Comparison of ENCODE assay signal across 9 cellular contexts in genomic region chr9:98101868-98102273, GRCh38. TPM values are rescaled to one million over a fixed set of nuclear protein-coding genes. Genes with fewer than 3 reads are reported as not detected.
DNase-seq lines count a peak whose midpoint lies in the region; ATAC-seq and TF ChIP-seq lines count a peak whose summit lies in the region.
"Had no signal": no experiment of that assay in that cellular context is flagged by ENCODE, and none has a peak within 500 bp of the region (broad histone marks: within the 10 kb centered on the region; RNA-seq: fewer than 3 reads in every experiment).

No MANE protein-coding gene starts in this region.

- no peak overlapping the region for H2AFZ ChIP-seq in SK-N-SH (ENCODE audit: low read depth)

- H3F3A ChIP-seq in SK-N-SH (replicated peaks; ENCODE audit: insufficient read depth): no peaks in the 10 kb centered on the region

- DNase-seq in NCI-H2029 treated with DMSO at 0.1 percent for 48 hours (lab: John Stamatoyannopoulos, UW): peak; percentile 96
- peak; percentile 49 to 52 for DNase-seq in activated CD8-positive, alpha-beta memory T cell treated with anti-CD3 and anti-CD28 coated beads for 1 hour (ENCODE audit: extremely low read depth in 1 of 2, low read depth in 1 of 2)
- peak; percentile 75 for DNase-seq in lower lobe of right lung
- no peak for DNase-seq in NCI-H2081 (lab: John Stamatoyannopoulos, UW)
- DNase-seq in foreskin melanocyte: no peak
- DNase-seq in SK-N-SH: no peak

- H3K4me2 ChIP-seq in SK-N-SH: no peak overlapping the region

- TF ChIP-seq CTCF in lower lobe of right lung (IDR thresholded peaks at IDR 0.05) (no peak), SK-N-SH (IDR thresholded peaks at IDR 0.05) (no peak)

- H3K9ac ChIP-seq in SK-N-SH: no peak overlapping the region

- H3K4me3 ChIP-seq in lower lobe of right lung (no peak overlapping the region), SK-N-SH (ENCODE audit: low read depth in 2 of 2, low read length in 1 of 2) (no peak overlapping the region)

- no peaks in the 10 kb centered on the region for H3K9me2 ChIP-seq in SK-N-SH

- no peaks in the 10 kb centered on the region for H3K79me2 ChIP-seq in SK-N-SH (ENCODE audit: insufficient read depth)

- H3K4me1 ChIP-seq in lower lobe of right lung (peaks cover 46% of the 10 kb centered on the region), SK-N-SH (ENCODE audit: control insufficient read depth in 1 of 2, insufficient read depth in 2 of 2, low read depth in 1 of 2, low read length in 1 of 2) (peaks cover 0 to 3% of the 10 kb centered on the region in 2 experiments; a peak in 1 of 4 replicates)

- H3K27ac ChIP-seq in lower lobe of right lung (peak overlapping the region; percentile 5), SK-N-SH (ENCODE audit: low read depth in 2 of 2, low read length in 1 of 2) (no peak overlapping the region)

- CTCF ChIA-PET in SK-N-SH (lab: Yijun Ruan, JAX): interaction anchor here (1.1 kb wide), 1 partner anchor 17 kb away, joined by 3 read pairs; no protein-coding TSS in a partner anchor

- intact Hi-C loops in lower lobe of right lung (cut with DNase I): no loop called here

- WGBS in SK-N-SH (ENCODE audit: low lambda C conversion rate): 86% methylated on average over 6 of the region's 6 CpGs

- H3K27me3 ChIP-seq in lower lobe of right lung (ENCODE audit: low read depth) (no peaks in the 10 kb centered on the region), SK-N-SH (ENCODE audit: insufficient read depth) (no peaks in the 10 kb centered on the region)

- POLR2A ChIA-PET in SK-N-SH (lab: Yijun Ruan, JAX): no interaction called here

- no peak for TF ChIP-seq EP300 in SK-N-SH (IDR thresholded peaks at IDR 0.05; ENCODE audit: borderline replicate concordance in 1 of 2, low read depth in 1 of 2, low read length in 1 of 2)

- H3K9me3 ChIP-seq in lower lobe of right lung: no peaks in the 10 kb centered on the region
- no peaks in the 10 kb centered on the region for H3K9me3 ChIP-seq in SK-N-SH

- TF ChIP-seq RAD21 in SK-N-SH (IDR thresholded peaks at IDR 0.05; ENCODE audit: low read length): no peak

- ATAC-seq in GM18517 (IDR thresholded peaks at IDR 0.05; ENCODE audit: unreplicated experiment) (peak; percentile 99), HG02623 (IDR thresholded peaks at IDR 0.05; ENCODE audit: unreplicated experiment) (peak; percentile 93), lower lobe of right lung (peak; percentile 84 to 88)
- ATAC-seq: Panc1 had no signal

- H3K36me3 ChIP-seq in lower lobe of right lung: peaks cover 26% of the 10 kb centered on the region
- H3K36me3 ChIP-seq in SK-N-SH (replicated peaks in 1 of 2; ENCODE audit: control insufficient read depth in 1 of 2, insufficient read depth in 2 of 2, low read length in 1 of 2): peaks cover 0 to 16% of the 10 kb centered on the region in 2 experiments

- H4K20me1 ChIP-seq in SK-N-SH (ENCODE audit: insufficient read depth): no peaks in the 10 kb centered on the region

TF ChIP-seq in SK-N-SH, 30 proteins besides CTCF, POLR2A, EP300 and RAD21:
- TF ChIP-seq SIN3A (IDR thresholded peaks at IDR 0.05; ENCODE audit: borderline replicate concordance, low read depth, low read length) (no peak), TAF1 (IDR thresholded peaks at IDR 0.05; ENCODE audit: borderline replicate concordance, low read depth, low read length) (no peak), MEF2A (IDR thresholded peaks at IDR 0.05; ENCODE audit: borderline replicate concordance, low read depth) (no peak), MXI1 (IDR thresholded peaks at IDR 0.05; ENCODE audit: low read depth, low read length) (no peak)
TF ChIP-seq in SK-N-SH: peak in this region for 0.

RNA-seq across cellular contexts. Expression of gene TRIM14, which starts 17.2 kb away (rescaled TPM):
- total RNA-seq in lower lobe of right lung: 82.5 TPM
- polyA plus RNA-seq in SK-N-SH (2012; rRNA removed): 13.4 and 15.3 TPM in 2 replicates
- polyA plus RNA-seq in SK-N-SH (2012; cell fraction: cytosol; rRNA removed): 10.7 and 16.1 TPM in 2 replicates
- 18.3 and 19.3 TPM in 2 replicates for polyA plus RNA-seq in SK-N-SH (2012; cell fraction: nucleus; rRNA removed)

RNA-seq across cellular contexts. Expression of gene NANS, which starts 45.3 kb away (rescaled TPM):
- total RNA-seq in lower lobe of right lung: 61.9 TPM
- 53.5 and 61.3 TPM in 2 replicates for polyA plus RNA-seq in SK-N-SH (2012; rRNA removed)
- polyA plus RNA-seq in SK-N-SH (2012; cell fraction: cytosol; rRNA removed): 48.8 and 53.9 TPM in 2 replicates
- 37.0 and 46.0 TPM in 2 replicates for polyA plus RNA-seq in SK-N-SH (2012; cell fraction: nucleus; rRNA removed)

Comparison
In these comparisons a context has a peak if more than half of its experiments do, and no peak if none do; other contexts are left out.
1. DNase-seq: peak in NCI-H2029 treated with DMSO at 0.1 percent for 48 hours (single experiment), activated CD8-positive, alpha-beta memory T cell treated with anti-CD3 and anti-CD28 coated beads for 1 hour (2 of 2) and lower lobe of right lung (single experiment); none in NCI-H2081 (0 of 2), foreskin melanocyte (single experiment) and SK-N-SH (single experiment).
2. Peak in every context shown above with its lines, with median percentiles within 50 percentile points of each other: ATAC-seq.